ENCODE assay signal across 19 cellular contexts in the genomic region with DNA sequence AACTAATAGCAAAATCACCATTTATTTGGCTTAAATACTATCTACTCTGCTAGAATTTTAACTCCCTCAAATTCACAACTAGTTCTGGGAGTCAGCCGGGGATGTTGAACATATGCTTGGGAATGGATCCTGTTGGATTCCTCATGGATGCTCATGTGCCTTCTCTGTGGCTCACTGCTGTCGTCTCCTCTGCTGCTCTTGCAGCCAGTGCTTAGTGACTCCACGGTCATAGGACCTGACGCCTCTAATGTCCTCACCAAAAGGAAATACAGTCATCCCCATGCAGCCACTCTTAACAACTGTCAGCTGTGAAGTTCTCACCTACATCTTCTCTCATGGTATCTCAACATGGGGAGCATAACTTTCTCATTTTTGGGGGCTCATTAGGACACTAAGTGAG.
"Had no signal": no experiment of that assay in that cellular context is flagged by ENCODE, and none has a peak within 500 bp of the region (broad histone marks: within the 10 kb centered on the region; RNA-seq: fewer than 3 reads in every experiment).

No MANE protein-coding gene starts in this region.

- DNase-seq: islet precursor cell; left ventricle myocardium inferior; midbrain; mucosa of descending colon; naive thymus-derived CD4-positive, alpha-beta T cell; ovary; right lobe of liver; stimulated activated CD4-positive, alpha-beta T cell treated with anti-CD3 and anti-CD28 coated beads, Interleukin-1b, Interleukin-23, amount 100 ng/mL, for 48 hours; stimulated activated CD4-positive, alpha-beta T cell treated with anti-CD3 and anti-CD28 coated beads, Interleukin-2, amount 100 ng/mL, for 48 hours; stimulated activated CD4-positive, alpha-beta T cell treated with anti-CD3 and anti-CD28 coated beads, Interleukin-4, amount 100 ng/mL, for 4 hours; stimulated activated CD8-positive, alpha-beta memory T cell treated with anti-CD3 and anti-CD28 coated beads, Interleukin-4, amount 100 ng/mL, for 48 hours; stimulated activated naive CD4-positive, alpha-beta T cell treated with Interleukin-2 at 50 U/mL for 16 hours; stimulated activated naive CD8-positive, alpha-beta T cell treated with anti-CD3 and anti-CD28 coated beads, Interleukin-15, amount 100 ng/mL, for 72 hours; substantia nigra; uterus had no signal

- H3K27ac ChIP-seq: left ventricle myocardium inferior, ovary, right atrium auricular region, right lobe of liver, tibial nerve, uterus had no signal

- H3K27me3 ChIP-seq: ovary, right atrium auricular region, right lobe of liver, tibial nerve, uterus had no signal

- H3K4me2 ChIP-seq: smooth muscle cell had no signal

- H3K4me3 ChIP-seq: left ventricle myocardium inferior, lung, mucosa of descending colon, ovary, right atrium auricular region, right lobe of liver, smooth muscle cell, tibial nerve, uterus had no signal

- H3K9me3 ChIP-seq: left ventricle myocardium inferior, ovary, right atrium auricular region, right lobe of liver, tibial nerve, uterus had no signal

- H3K4me1 ChIP-seq: uterus had no signal

- H3K36me3 ChIP-seq: left ventricle myocardium inferior, ovary, right atrium auricular region, right lobe of liver, tibial nerve, uterus had no signal
